ENCODE assay signal across 1 cellular context in genomic region chr17:2051388-2052237, GRCh38.
TF ChIP-seq lines count a peak whose summit lies in the region.

No MANE protein-coding gene starts in this region.

TF ChIP-seq in GM23338, 12 proteins besides CTCF, POLR2A, EP300 and RAD21:
- TF ChIP-seq ZNF462 (CRISPR knock-in tag; IDR thresholded peaks at IDR 0.05) = no peak
- TF ChIP-seq STAT1 (IDR thresholded peaks at IDR 0.05; ENCODE audit: unreplicated experiment) = no peak
- peak; percentile 81 for TF ChIP-seq EZH2 (IDR thresholded peaks at IDR 0.05; ENCODE audit: low read depth, unreplicated experiment)
- TF ChIP-seq ETS1 (IDR thresholded peaks at IDR 0.05) = no peak
